ENCODE assay signal across 1 cellular context in genomic region chr19:13116282-13117175, GRCh38.
TF ChIP-seq lines count a peak whose summit lies in the region.

TSS of gene TRMT1 (minus strand) at chr19:13116740. CDS start at chr19:13116399, 341 bp downstream.

TF ChIP-seq in K562, 482 proteins besides CTCF, POLR2A, EP300 and RAD21 (continued from another document):
- TF ChIP-seq, protein P1, sequence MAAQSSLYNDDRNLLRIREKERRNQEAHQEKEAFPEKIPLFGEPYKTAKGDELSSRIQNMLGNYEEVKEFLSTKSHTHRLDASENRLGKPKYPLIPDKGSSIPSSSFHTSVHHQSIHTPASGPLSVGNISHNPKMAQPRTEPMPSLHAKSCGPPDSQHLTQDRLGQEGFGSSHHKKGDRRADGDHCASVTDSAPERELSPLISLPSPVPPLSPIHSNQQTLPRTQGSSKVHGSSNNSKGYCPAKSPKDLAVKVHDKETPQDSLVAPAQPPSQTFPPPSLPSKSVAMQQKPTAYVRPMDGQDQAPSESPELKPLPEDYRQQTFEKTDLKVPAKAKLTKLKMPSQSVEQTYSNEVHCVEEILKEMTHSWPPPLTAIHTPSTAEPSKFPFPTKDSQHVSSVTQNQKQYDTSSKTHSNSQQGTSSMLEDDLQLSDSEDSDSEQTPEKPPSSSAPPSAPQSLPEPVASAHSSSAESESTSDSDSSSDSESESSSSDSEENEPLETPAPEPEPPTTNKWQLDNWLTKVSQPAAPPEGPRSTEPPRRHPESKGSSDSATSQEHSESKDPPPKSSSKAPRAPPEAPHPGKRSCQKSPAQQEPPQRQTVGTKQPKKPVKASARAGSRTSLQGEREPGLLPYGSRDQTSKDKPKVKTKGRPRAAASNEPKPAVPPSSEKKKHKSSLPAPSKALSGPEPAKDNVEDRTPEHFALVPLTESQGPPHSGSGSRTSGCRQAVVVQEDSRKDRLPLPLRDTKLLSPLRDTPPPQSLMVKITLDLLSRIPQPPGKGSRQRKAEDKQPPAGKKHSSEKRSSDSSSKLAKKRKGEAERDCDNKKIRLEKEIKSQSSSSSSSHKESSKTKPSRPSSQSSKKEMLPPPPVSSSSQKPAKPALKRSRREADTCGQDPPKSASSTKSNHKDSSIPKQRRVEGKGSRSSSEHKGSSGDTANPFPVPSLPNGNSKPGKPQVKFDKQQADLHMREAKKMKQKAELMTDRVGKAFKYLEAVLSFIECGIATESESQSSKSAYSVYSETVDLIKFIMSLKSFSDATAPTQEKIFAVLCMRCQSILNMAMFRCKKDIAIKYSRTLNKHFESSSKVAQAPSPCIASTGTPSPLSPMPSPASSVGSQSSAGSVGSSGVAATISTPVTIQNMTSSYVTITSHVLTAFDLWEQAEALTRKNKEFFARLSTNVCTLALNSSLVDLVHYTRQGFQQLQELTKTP (IDR thresholded peaks at IDR 0.05; ENCODE audit: low read depth in 1 of 2, partially characterized antibody in 2 of 2): peak; percentile 56 to 92
- TF ChIP-seq CEBPG (CRISPR knock-in tag; IDR thresholded peaks at IDR 0.05) (0 out of 2 replicates have a peak, but pooled peaks have one; percentile 37), CEBPG (tag; conservative IDR thresholded peaks at IDR 0.05 in 1 of 2, IDR thresholded peaks at IDR 0.05 in 1 of 2) (no peak), MAFF (IDR thresholded peaks at IDR 0.05; ENCODE audit: low read length) (peak; percentile 64), SMAD4 (CRISPR knock-in tag; conservative IDR thresholded peaks at IDR 0.05) (0 out of 2 replicates have a peak, but pooled peaks have one; percentile 26), CC2D1A (IDR thresholded peaks at IDR 0.05) (peak; percentile 73; the same call in 1 of the 2 replicates), FOXP1 (CRISPR knock-in tag; IDR thresholded peaks at IDR 0.05) (peak; percentile 66; the same call in 1 of the 2 replicates), SOX6 (IDR thresholded peaks at IDR 0.05) (peak; percentile 37; the same call in 1 of the 2 replicates), TFAP4 (CRISPR knock-in tag; IDR thresholded peaks at IDR 0.05; ENCODE audit: borderline replicate concordance) (peak; percentile 72; the same call in 1 of the 2 replicates), ZBTB17 (CRISPR knock-in tag; IDR thresholded peaks at IDR 0.05) (peak; percentile 97), GTF2E2 (tag; IDR thresholded peaks at IDR 0.05) (0 out of 2 replicates have a peak, but pooled peaks have one; percentile 29), ASH1L (IDR thresholded peaks at IDR 0.05; ENCODE audit: borderline replicate concordance, low read depth, partially characterized antibody) (peak; percentile 71), DIDO1 (tag; IDR thresholded peaks at IDR 0.05; ENCODE audit: low read depth) (peak; percentile 88), ZNF316 (IDR thresholded peaks at IDR 0.05) (peak; percentile 77), SUPT5H (IDR thresholded peaks at IDR 0.05) (0 out of 2 replicates have a peak, but pooled peaks have one; percentile 50), YY1 (IDR thresholded peaks at IDR 0.05; ENCODE audit: borderline replicate concordance in 1 of 3, control insufficient read depth in 1 of 3, extremely low read depth in 1 of 3, insufficient read depth in 3 of 3, insufficient read length in 1 of 3, insufficient replicate concordance in 2 of 3, low read depth in 1 of 3, low read length in 2 of 3) (peak; percentile 96 to 100 (median 99)), HOXB6 (CRISPR knock-in tag; IDR thresholded peaks at IDR 0.05; ENCODE audit: borderline replicate concordance) (no peak), TRIM28 (IDR thresholded peaks at IDR 0.05) (peak; percentile 57; the same call in 1 of the 2 replicates), BACH1 (tag; IDR thresholded peaks at IDR 0.05) (peak; percentile 41; the same call in 1 of the 2 replicates), SMC3 (conservative IDR thresholded peaks at IDR 0.05; ENCODE audit: insufficient read depth, low read depth, low read length) (no peak), TBP (optimal IDR thresholded peaks at IDR 0.05; ENCODE audit: low read depth, low read length) (peak; percentile 67), RBM39 (optimal IDR thresholded peaks at IDR 0.05; ENCODE audit: low read depth, low read length) (peak; percentile 35), ZNF408 (CRISPR knock-in tag; IDR thresholded peaks at IDR 0.05; ENCODE audit: low read depth) (no peak), RNF2 (IDR thresholded peaks at IDR 0.05) (peak; percentile 44; the same call in 1 of the 2 replicates), NBN (IDR thresholded peaks at IDR 0.05; ENCODE audit: low read depth) (peak; percentile 84; the same call in 1 of the 2 replicates)
- TF ChIP-seq, protein P2, sequence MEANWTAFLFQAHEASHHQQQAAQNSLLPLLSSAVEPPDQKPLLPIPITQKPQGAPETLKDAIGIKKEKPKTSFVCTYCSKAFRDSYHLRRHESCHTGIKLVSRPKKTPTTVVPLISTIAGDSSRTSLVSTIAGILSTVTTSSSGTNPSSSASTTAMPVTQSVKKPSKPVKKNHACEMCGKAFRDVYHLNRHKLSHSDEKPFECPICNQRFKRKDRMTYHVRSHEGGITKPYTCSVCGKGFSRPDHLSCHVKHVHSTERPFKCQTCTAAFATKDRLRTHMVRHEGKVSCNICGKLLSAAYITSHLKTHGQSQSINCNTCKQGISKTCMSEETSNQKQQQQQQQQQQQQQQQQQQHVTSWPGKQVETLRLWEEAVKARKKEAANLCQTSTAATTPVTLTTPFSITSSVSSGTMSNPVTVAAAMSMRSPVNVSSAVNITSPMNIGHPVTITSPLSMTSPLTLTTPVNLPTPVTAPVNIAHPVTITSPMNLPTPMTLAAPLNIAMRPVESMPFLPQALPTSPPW (CRISPR knock-in tag; IDR thresholded peaks at IDR 0.05): peak; percentile 63
- TF ChIP-seq, protein P3, sequence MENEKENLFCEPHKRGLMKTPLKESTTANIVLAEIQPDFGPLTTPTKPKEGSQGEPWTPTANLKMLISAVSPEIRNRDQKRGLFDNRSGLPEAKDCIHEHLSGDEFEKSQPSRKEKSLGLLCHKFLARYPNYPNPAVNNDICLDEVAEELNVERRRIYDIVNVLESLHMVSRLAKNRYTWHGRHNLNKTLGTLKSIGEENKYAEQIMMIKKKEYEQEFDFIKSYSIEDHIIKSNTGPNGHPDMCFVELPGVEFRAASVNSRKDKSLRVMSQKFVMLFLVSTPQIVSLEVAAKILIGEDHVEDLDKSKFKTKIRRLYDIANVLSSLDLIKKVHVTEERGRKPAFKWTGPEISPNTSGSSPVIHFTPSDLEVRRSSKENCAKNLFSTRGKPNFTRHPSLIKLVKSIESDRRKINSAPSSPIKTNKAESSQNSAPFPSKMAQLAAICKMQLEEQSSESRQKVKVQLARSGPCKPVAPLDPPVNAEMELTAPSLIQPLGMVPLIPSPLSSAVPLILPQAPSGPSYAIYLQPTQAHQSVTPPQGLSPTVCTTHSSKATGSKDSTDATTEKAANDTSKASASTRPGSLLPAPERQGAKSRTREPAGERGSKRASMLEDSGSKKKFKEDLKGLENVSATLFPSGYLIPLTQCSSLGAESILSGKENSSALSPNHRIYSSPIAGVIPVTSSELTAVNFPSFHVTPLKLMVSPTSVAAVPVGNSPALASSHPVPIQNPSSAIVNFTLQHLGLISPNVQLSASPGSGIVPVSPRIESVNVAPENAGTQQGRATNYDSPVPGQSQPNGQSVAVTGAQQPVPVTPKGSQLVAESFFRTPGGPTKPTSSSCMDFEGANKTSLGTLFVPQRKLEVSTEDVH (IDR thresholded peaks at IDR 0.05; ENCODE audit: low read depth, partially characterized antibody): peak; percentile 70
- TF ChIP-seq, protein P4, sequence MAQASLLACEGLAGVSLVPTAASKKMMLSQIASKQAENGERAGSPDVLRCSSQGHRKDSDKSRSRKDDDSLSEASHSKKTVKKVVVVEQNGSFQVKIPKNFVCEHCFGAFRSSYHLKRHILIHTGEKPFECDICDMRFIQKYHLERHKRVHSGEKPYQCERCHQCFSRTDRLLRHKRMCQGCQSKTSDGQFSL (CRISPR knock-in tag; IDR thresholded peaks at IDR 0.05): peak; percentile 75
- TF ChIP-seq, protein P4 (tag; IDR thresholded peaks at IDR 0.05): no peak; a peak in 1 of 4 replicates
- TF ChIP-seq, protein P5, sequence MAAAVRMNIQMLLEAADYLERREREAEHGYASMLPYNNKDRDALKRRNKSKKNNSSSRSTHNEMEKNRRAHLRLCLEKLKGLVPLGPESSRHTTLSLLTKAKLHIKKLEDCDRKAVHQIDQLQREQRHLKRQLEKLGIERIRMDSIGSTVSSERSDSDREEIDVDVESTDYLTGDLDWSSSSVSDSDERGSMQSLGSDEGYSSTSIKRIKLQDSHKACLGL (CRISPR knock-in tag; IDR thresholded peaks at IDR 0.05; ENCODE audit: borderline replicate concordance, poor library complexity, severe bottlenecking): peak; percentile 98
- TF ChIP-seq, protein P6, sequence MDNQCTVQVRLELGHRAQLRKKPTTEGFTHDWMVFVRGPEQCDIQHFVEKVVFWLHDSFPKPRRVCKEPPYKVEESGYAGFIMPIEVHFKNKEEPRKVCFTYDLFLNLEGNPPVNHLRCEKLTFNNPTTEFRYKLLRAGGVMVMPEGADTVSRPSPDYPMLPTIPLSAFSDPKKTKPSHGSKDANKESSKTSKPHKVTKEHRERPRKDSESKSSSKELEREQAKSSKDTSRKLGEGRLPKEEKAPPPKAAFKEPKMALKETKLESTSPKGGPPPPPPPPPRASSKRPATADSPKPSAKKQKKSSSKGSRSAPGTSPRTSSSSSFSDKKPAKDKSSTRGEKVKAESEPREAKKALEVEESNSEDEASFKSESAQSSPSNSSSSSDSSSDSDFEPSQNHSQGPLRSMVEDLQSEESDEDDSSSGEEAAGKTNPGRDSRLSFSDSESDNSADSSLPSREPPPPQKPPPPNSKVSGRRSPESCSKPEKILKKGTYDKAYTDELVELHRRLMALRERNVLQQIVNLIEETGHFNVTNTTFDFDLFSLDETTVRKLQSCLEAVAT (IDR thresholded peaks at IDR 0.05): peak; percentile 19 to 54; a peak in 2 of 4 replicates
